Comparison of ENCODE assay signal across 18 cellular contexts in genomic region chr3:172697558-172697957, GRCh38.
"Had no signal": no experiment of that assay in that cellular context is flagged by ENCODE, and none has a peak within 500 bp of the region (broad histone marks: within the 10 kb centered on the region; RNA-seq: fewer than 3 reads in every experiment).

No MANE protein-coding gene starts in this region.

- DNase-seq: effector CD4-positive, alpha-beta T cell; endodermal cell; erythroblast; foreskin keratinocyte; hippocampal formation; mesendoderm; naive thymus-derived CD4-positive, alpha-beta T cell; nephron progenitor cell; psoas muscle; retina; sigmoid colon; stimulated activated CD4-positive, alpha-beta T cell treated with anti-CD3 and anti-CD28 coated beads, Interleukin-2, amount 100 ng/mL, for 48 hours; stimulated activated naive CD4-positive, alpha-beta T cell treated with Interleukin-2 at 50 U/mL for 16 hours; tibial artery; upper lobe of right lung had no signal

- ATAC-seq: foreskin keratinocyte; naive thymus-derived CD4-positive, alpha-beta T cell; psoas muscle; upper lobe of right lung had no signal

- H3K4me3 ChIP-seq: psoas muscle, sigmoid colon, skin epidermis, tibial artery, upper lobe of right lung had no signal

- H3K36me3 ChIP-seq: sigmoid colon, tibial artery, upper lobe of right lung had no signal

- H3K9me3 ChIP-seq: psoas muscle, sigmoid colon, tibial artery, upper lobe of right lung had no signal

- H3K27ac ChIP-seq: foreskin keratinocyte, psoas muscle, sigmoid colon, tibial artery had no signal

- H3K4me1 ChIP-seq: foreskin keratinocyte, psoas muscle had no signal

- H3K9me3 Mint-ChIP-seq: central memory CD8-positive, alpha-beta T cell; endodermal cell; nephron progenitor cell had no signal

- H3K27ac Mint-ChIP-seq: endodermal cell; naive thymus-derived CD4-positive, alpha-beta T cell; nephron progenitor cell had no signal

- H3K27me3 Mint-ChIP-seq: central memory CD8-positive, alpha-beta T cell; naive thymus-derived CD4-positive, alpha-beta T cell had no signal

- FAIRE-seq: endothelial cell of umbilical vein had no signal

- H3K4me3 Mint-ChIP-seq: central memory CD8-positive, alpha-beta T cell; endodermal cell; naive thymus-derived CD4-positive, alpha-beta T cell; nephron progenitor cell had no signal

- H3K27me3 ChIP-seq: foreskin keratinocyte, sigmoid colon, tibial artery, upper lobe of right lung had no signal
